Comparison of ENCODE assay signal across 8 cellular contexts in the genomic region with DNA sequence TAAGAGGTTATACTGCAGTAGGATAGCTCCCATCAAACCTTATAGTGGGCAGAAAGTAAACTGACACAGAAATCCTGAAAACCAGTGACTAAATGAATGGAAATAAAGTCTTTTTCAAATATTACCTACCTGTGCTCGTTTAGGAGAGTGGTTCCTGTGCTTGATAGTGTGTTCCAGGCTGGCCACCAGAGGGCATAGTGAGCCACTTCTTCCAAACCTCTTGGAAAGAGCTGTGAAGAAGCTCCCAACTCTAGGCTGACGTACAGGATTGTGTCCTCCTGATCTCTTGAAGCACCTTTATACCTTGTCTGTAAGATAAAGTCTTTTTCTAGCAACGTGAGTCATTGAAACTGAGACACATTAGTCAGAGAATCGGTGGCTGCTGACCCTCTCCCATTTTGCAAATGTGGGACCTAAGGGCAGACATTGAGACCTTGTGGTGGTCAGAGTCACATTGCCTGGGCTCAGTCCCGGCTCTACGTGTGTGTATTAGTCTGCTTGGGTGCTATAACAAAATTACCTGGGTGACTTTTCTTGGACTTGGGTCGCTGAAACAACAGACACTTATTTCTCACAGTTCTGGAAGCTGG. TPM values are rescaled to one million over a fixed set of nuclear protein-coding genes. Genes with fewer than 3 reads are reported as not detected.
DNase-seq lines count a peak whose midpoint lies in the region; ATAC-seq, FAIRE-seq and TF ChIP-seq lines count a peak whose summit lies in the region.

No MANE protein-coding gene starts in this region.

- 23% methylated on average over 5 of the region's 7 CpGs for WGBS in A549 (ENCODE audit: missing lambda C conversion rate)

- DNase-seq in A549 (ENCODE audit: low read depth in 1 of 2, low spot score in 1 of 2): peak; percentile 71 to 74
- peak; percentile 59 for DNase-seq in GM13977 (ENCODE audit: low spot score)
- peak; percentile 64 for DNase-seq in HTR-8/SVneo (ENCODE audit: insufficient read length, low spot score)
- peak; percentile 42 for DNase-seq in NT2/D1 (ENCODE audit: low read depth, low spot score)
- peak; percentile 77 for DNase-seq in fibroblast of villous mesenchyme (ENCODE audit: low read depth)

- in situ Hi-C loops in GM13977 (cut with MboI; ENCODE audit: low pct_unique_long_range_greater_than_20kb, low sequenced_read_pairs, unreplicated experiment): no loop called here

- H3K27ac Mint-ChIP-seq in activated T-helper 17 cell treated with anti-CD3 and anti-CD28 coated beads, Interleukin-2, amount 50 U/mL, for 72 hours: peak overlapping the region; percentile 30

- H3K27ac ChIP-seq in A549 (no peak overlapping the region), neutrophil (peak overlapping the region; percentile 74)

- no peak for TF ChIP-seq POLR2A in A549 (IDR thresholded peaks at IDR 0.05; ENCODE audit: low read length)

- peak; percentile 98 to 99 for ATAC-seq in A549
- ATAC-seq in activated T-helper 17 cell treated with anti-CD3 and anti-CD28 coated beads, Interleukin-2, amount 50 U/mL, for 72 hours (replicated peaks): peak; percentile 73
- ATAC-seq in HG02938 (IDR thresholded peaks at IDR 0.05; ENCODE audit: unreplicated experiment): no peak

- no peak overlapping the region for H3K4me2 ChIP-seq in A549

- H3K27me3 ChIP-seq in NT2/D1 (ENCODE audit: insufficient read depth, insufficient read length) (no peaks in the 10 kb centered on the region), neutrophil (no peaks in the 10 kb centered on the region)

- no peak for FAIRE-seq in A549 (lab: Jason Lieb, UNC)
- FAIRE-seq in HTR-8/SVneo (lab: Jason Lieb, UNC): no peak

- H3K9me3 ChIP-seq in A549 (no peaks in the 10 kb centered on the region), NT2/D1 (ENCODE audit: insufficient read depth, low read length) (no peaks in the 10 kb centered on the region), neutrophil (no peaks in the 10 kb centered on the region)

- no peaks in the 10 kb centered on the region for H3K4me1 Mint-ChIP-seq in activated T-helper 17 cell treated with anti-CD3 and anti-CD28 coated beads, Interleukin-2, amount 50 U/mL, for 72 hours

- peaks cover 98% of the 10 kb centered on the region for H3K36me3 Mint-ChIP-seq in activated T-helper 17 cell treated with anti-CD3 and anti-CD28 coated beads, Interleukin-2, amount 50 U/mL, for 72 hours (ENCODE audit: low read depth)

- no peak overlapping the region for H3K4me3 Mint-ChIP-seq in activated T-helper 17 cell treated with anti-CD3 and anti-CD28 coated beads, Interleukin-2, amount 50 U/mL, for 72 hours

- no peak overlapping the region for H3K9ac ChIP-seq in NT2/D1 (ENCODE audit: insufficient read length, low read depth)

- TF ChIP-seq EP300 in A549 (IDR thresholded peaks at IDR 0.05): no peak

- H3K4me3 ChIP-seq in A549: no peak overlapping the region
- H3K4me3 ChIP-seq in NT2/D1 (ENCODE audit: insufficient read length, low read depth): no peak overlapping the region
- no peak overlapping the region for H3K4me3 ChIP-seq in fibroblast of villous mesenchyme (ENCODE audit: low read depth, low read length)
- H3K4me3 ChIP-seq in neutrophil (ENCODE audit: low read depth in 1 of 2, low read length in 1 of 2): no peak overlapping the region

- TF ChIP-seq CTCF in A549 (IDR thresholded peaks at IDR 0.05): peak; percentile 81
- TF ChIP-seq CTCF in GM13977 (IDR thresholded peaks at IDR 0.05; ENCODE audit: extremely low read depth, insufficient read depth, missing control alignments): peak; percentile 76
- peak; percentile 93 for TF ChIP-seq CTCF in fibroblast of villous mesenchyme (IDR thresholded peaks at IDR 0.05; ENCODE audit: insufficient read depth, low read depth, low read length)
- TF ChIP-seq CTCF in neutrophil (IDR thresholded peaks at IDR 0.05): peak; percentile 79

- peak; percentile 64 to 68 for TF ChIP-seq RAD21 in A549 (conservative IDR thresholded peaks at IDR 0.05 in 1 of 2, IDR thresholded peaks at IDR 0.05 in 1 of 2)

- no peaks in the 10 kb centered on the region for H3K27me3 Mint-ChIP-seq in activated T-helper 17 cell treated with anti-CD3 and anti-CD28 coated beads, Interleukin-2, amount 50 U/mL, for 72 hours

- CTCF ChIA-PET in A549 (lab: Yijun Ruan, JAX): interaction anchor here (0.6 to 12.1 kb wide), 46 partner anchors 12 to 946 kb away, joined by 3 to 188 read pairs (median 4); partner anchors contain the start of genes EFCAB11, KCNK13, PSMC1 and TDP1

- H3K9me3 Mint-ChIP-seq in activated T-helper 17 cell treated with anti-CD3 and anti-CD28 coated beads, Interleukin-2, amount 50 U/mL, for 72 hours: no peaks in the 10 kb centered on the region

- POLR2A ChIA-PET in A549 (lab: Yijun Ruan, JAX): no interaction called here

- peaks cover 69% of the 10 kb centered on the region for H3K36me3 ChIP-seq in NT2/D1 (ENCODE audit: insufficient read depth, insufficient read length, low read length)
- H3K36me3 ChIP-seq in neutrophil: peaks cover 15% of the 10 kb centered on the region

- no peaks in the 10 kb centered on the region for H3K4me1 ChIP-seq in A549
- no peaks in the 10 kb centered on the region for H3K4me1 ChIP-seq in NT2/D1 (ENCODE audit: insufficient read depth, insufficient read length)
- H3K4me1 ChIP-seq in neutrophil (ENCODE audit: control insufficient read depth in 1 of 2, insufficient read depth in 1 of 2, low read depth in 1 of 2, low read length in 1 of 2): peaks cover 47 to 57% of the 10 kb centered on the region in 2 experiments

TF ChIP-seq in A549, 52 proteins besides CTCF, POLR2A, EP300 and RAD21:
- TF ChIP-seq SMC3 (IDR thresholded peaks at IDR 0.05): peak; percentile 83
- TF ChIP-seq, protein P1, sequence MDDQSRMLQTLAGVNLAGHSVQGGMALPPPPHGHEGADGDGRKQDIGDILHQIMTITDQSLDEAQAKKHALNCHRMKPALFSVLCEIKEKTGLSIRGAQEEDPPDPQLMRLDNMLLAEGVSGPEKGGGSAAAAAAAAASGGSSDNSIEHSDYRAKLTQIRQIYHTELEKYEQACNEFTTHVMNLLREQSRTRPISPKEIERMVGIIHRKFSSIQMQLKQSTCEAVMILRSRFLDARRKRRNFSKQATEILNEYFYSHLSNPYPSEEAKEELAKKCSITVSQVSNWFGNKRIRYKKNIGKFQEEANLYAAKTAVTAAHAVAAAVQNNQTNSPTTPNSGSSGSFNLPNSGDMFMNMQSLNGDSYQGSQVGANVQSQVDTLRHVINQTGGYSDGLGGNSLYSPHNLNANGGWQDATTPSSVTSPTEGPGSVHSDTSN (IDR thresholded peaks at IDR 0.05): no peak
TF ChIP-seq in A549: peak in this region for 1.

RNA-seq across cellular contexts. Expression of gene TDP1, which starts 17.6 kb away (rescaled TPM):
- polyA plus RNA-seq in A549 (2011; rRNA removed): 21.4 and 21.6 TPM in 2 replicates
- 12.5 and 13.6 TPM in 2 replicates for polyA plus RNA-seq in A549 (2012; cell fraction: cytosol; rRNA removed)
- polyA plus RNA-seq in A549 (2012; cell fraction: nucleus; rRNA removed): 8.4 and 10.4 TPM in 2 replicates
- polyA plus RNA-seq in A549 (2017; fragmentation: RNase III; extraction: RNeasy Plus Mini Kit Qiagen cat#74134 plus additional on column Dnase treatment): 14.7 to 15.3 TPM (median 15.2 TPM) in 3 replicates
- 27.2 and 28.2 TPM in 2 replicates for polyA minus RNA-seq in A549 (2011; rRNA and poly(A)+ RNA removed)
- total RNA-seq in activated T-helper 17 cell treated with anti-CD3 and anti-CD28 coated beads, Interleukin-2, amount 50 U/mL, for 72 hours: 10 to 100 TPM; 82.8 to 98.3 TPM
- total RNA-seq in fibroblast of villous mesenchyme: 17.4 and 24.2 TPM in 2 replicates

RNA-seq across cellular contexts. Expression of gene EFCAB11, which starts 18.8 kb away (rescaled TPM):
- polyA plus RNA-seq in A549 (2011; rRNA removed): 10.8 and 18.8 TPM in 2 replicates
- polyA plus RNA-seq in A549 (2012; cell fraction: cytosol; rRNA removed): 4.6 and 6.3 TPM in 2 replicates
- 1.4 and 3.4 TPM in 2 replicates for polyA plus RNA-seq in A549 (2012; cell fraction: nucleus; rRNA removed)
- 16.7 to 19.6 TPM (median 19.2 TPM) in 3 replicates for polyA plus RNA-seq in A549 (2017; fragmentation: RNase III; extraction: RNeasy Plus Mini Kit Qiagen cat#74134 plus additional on column Dnase treatment)
- polyA minus RNA-seq in A549 (2011; rRNA and poly(A)+ RNA removed): 2.1 and 4.0 TPM in 2 replicates
- total RNA-seq in activated T-helper 17 cell treated with anti-CD3 and anti-CD28 coated beads, Interleukin-2, amount 50 U/mL, for 72 hours: 1 to 10 TPM; 5.5 to 9.4 TPM
- total RNA-seq in fibroblast of villous mesenchyme: 5.2 TPM in 2 replicates
